Comparison of ENCODE assay signal across 8 cellular contexts in genomic region chr7:55432937-55433784, GRCh38.
A peak's percentile ranks its signal among the peaks of the same experiment; 100 is the strongest.
DNase-seq lines count a peak whose midpoint lies in the region; ATAC-seq and TF ChIP-seq lines count a peak whose summit lies in the region.

No MANE protein-coding gene starts in this region.

- no peak for TF ChIP-seq POLR2A in right lobe of liver (IDR thresholded peaks at IDR 0.05)

- no peaks in the 10 kb centered on the region for H3K27me3 ChIP-seq in CD4-positive, CD25-positive, alpha-beta regulatory T cell (ENCODE audit: control insufficient read depth, insufficient read depth, low read length)
- H3K27me3 ChIP-seq in right lobe of liver, result no peaks in the 10 kb centered on the region

- in situ Hi-C loops in T47D (cut with HindIII; ENCODE audit: low pct_unique_long_range_greater_than_20kb, low sequenced_read_pairs), result no loop called here

- DNase-seq in CD4-positive, CD25-positive, alpha-beta regulatory T cell, result peak in 2 of 3 donors; percentile 49 to 69
- peak; percentile 1 for DNase-seq in NCI-H460 (ENCODE audit: extremely low read depth, low read depth)
- DNase-seq in T47D (ENCODE audit: low read depth in 1 of 2, low spot score in 1 of 2), result peak; percentile 82 to 86
- DNase-seq in right lobe of liver, result no peak
- DNase-seq in NCI-H1048 (lab: John Stamatoyannopoulos, UW), result no peak
- no peak for DNase-seq in NCI-H187 (lab: John Stamatoyannopoulos, UW)

- peaks cover 7 to 39% (median 15%) of the 10 kb centered on the region in 4 donors for H3K4me1 Mint-ChIP-seq in CD4-positive, CD25-positive, alpha-beta regulatory T cell

- H3K9me3 ChIP-seq in CD4-positive, CD25-positive, alpha-beta regulatory T cell (ENCODE audit: control insufficient read depth in 2 of 2, low read length in 2 of 2), result no peaks in the 10 kb centered on the region
- no peaks in the 10 kb centered on the region for H3K9me3 ChIP-seq in right lobe of liver

- peak overlapping the region; percentile 3 to 67 (median 62) for H3K27ac Mint-ChIP-seq in CD4-positive, CD25-positive, alpha-beta regulatory T cell

- H3K4me3 Mint-ChIP-seq in CD4-positive, CD25-positive, alpha-beta regulatory T cell, result no peak overlapping the region

- H3K4me3 ChIP-seq in CD4-positive, CD25-positive, alpha-beta regulatory T cell (ENCODE audit: low read depth, low read length), result no peak overlapping the region
- no peak overlapping the region for H3K4me3 ChIP-seq in right lobe of liver

- H3K36me3 Mint-ChIP-seq in CD4-positive, CD25-positive, alpha-beta regulatory T cell, result peaks cover under 1% of the 10 kb centered on the region

- no peaks in the 10 kb centered on the region for H3K27me3 Mint-ChIP-seq in CD4-positive, CD25-positive, alpha-beta regulatory T cell

- H3K36me3 ChIP-seq in CD4-positive, CD25-positive, alpha-beta regulatory T cell (ENCODE audit: control insufficient read depth, insufficient read depth, low read length), result no peaks in the 10 kb centered on the region
- no peaks in the 10 kb centered on the region for H3K36me3 ChIP-seq in right lobe of liver

- intact Hi-C loops in right lobe of liver (cut with DNase I), result no loop called here

- peak; percentile 34 to 51 (median 44) for TF ChIP-seq CTCF in right lobe of liver (IDR thresholded peaks at IDR 0.05)

- H3K4me1 ChIP-seq in CD4-positive, CD25-positive, alpha-beta regulatory T cell (ENCODE audit: control insufficient read depth, insufficient read depth, low read length, poor library complexity, severe bottlenecking), result peaks cover 12% of the 10 kb centered on the region
- H3K4me1 ChIP-seq in right lobe of liver, result no peaks in the 10 kb centered on the region

- peak; percentile 49 to 66 for ATAC-seq in CD4-positive, CD25-positive, alpha-beta regulatory T cell (ENCODE audit: low read depth in 2 of 2)
- ATAC-seq in GM18520 (IDR thresholded peaks at IDR 0.05; ENCODE audit: unreplicated experiment), result peak; percentile 43
- peak; percentile 76 for ATAC-seq in HG03175 (IDR thresholded peaks at IDR 0.05; ENCODE audit: unreplicated experiment)
- peak; percentile 57 to 81 (median 66) for ATAC-seq in right lobe of liver

- no peak overlapping the region for H3K27ac ChIP-seq in CD4-positive, CD25-positive, alpha-beta regulatory T cell (ENCODE audit: insufficient read depth, low read length, poor library complexity, severe bottlenecking)
- H3K27ac ChIP-seq in right lobe of liver, result no peak overlapping the region

- no peaks in the 10 kb centered on the region for H3K9me3 Mint-ChIP-seq in CD4-positive, CD25-positive, alpha-beta regulatory T cell

- WGBS in right lobe of liver (ENCODE audit: insufficient coverage, low coverage, low lambda C conversion rate, missing lambda C conversion rate), result 38% methylated on average over 7 of the region's 13 CpGs

Comparison
In these comparisons a context has a peak if more than half of its experiments do, and no peak if none do; other contexts are left out.
1. DNase-seq: peak in CD4-positive, CD25-positive, alpha-beta regulatory T cell (2 of 3), NCI-H460 (single experiment) and T47D (2 of 2); none in right lobe of liver (0 of 3), NCI-H1048 (single experiment) and NCI-H187 (0 of 2).
2. Peak in every context shown above with its lines, with median percentiles within 50 percentile points of each other: ATAC-seq.